Comparison of ENCODE assay signal across 35 cellular contexts in genomic region chr12:120390540-120391120, GRCh38. TPM values are rescaled to one million over a fixed set of nuclear protein-coding genes. Genes with fewer than 3 reads are reported as not detected.
"Had no signal": no experiment of that assay in that cellular context is flagged by ENCODE, and none has a peak within 500 bp of the region (broad histone marks: within the 10 kb centered on the region; RNA-seq: fewer than 3 reads in every experiment).

No MANE protein-coding gene starts in this region.

- H3K27ac ChIP-seq: adrenal gland, body of pancreas, PC-9, VCaP had no signal

- FAIRE-seq: astrocyte, bronchial epithelial cell had no signal

- H3K4me1 ChIP-seq: adrenal gland had no signal

- DNase-seq: activated CD4-positive, alpha-beta T cell treated with anti-CD3 and anti-CD28 coated beads, Interleukin-2, amount 10 ng/mL, durations not matched to agents 24 days and 14 days; activated CD4-positive, alpha-beta T cell treated with anti-CD3 and anti-CD28 coated beads, Interleukin-2, amount 50 U/mL, for 4 hours; activated CD4-positive, CD25-positive, alpha-beta regulatory T cell; activated CD8-positive, alpha-beta T cell treated with anti-CD3 and anti-CD28 coated beads for 36 hours; activated gamma-delta T cell; activated naive CD4-positive, alpha-beta T cell treated with Interleukin-2 at 50 U/mL for 16 hours; activated T-cell treated with anti-CD3 and anti-CD28 coated beads, Interleukin-2, amount 50 U/mL, for 24 hours; adrenal gland; body of pancreas; caudate nucleus; cerebellar nuclear complex; NCI-H1092 treated with DMSO at 0.1 percent for 48 hours; NCI-H1417; NCI-H146; NCI-H187; NCI-H2029 treated with DMSO at 0.1 percent for 48 hours; NCI-H2107; NCI-H2171; NCI-H510A; NCI-H526; NCI-H748 treated with DMSO at 0.1 percent for 48 hours; NK-92 treated with Interleukin-12 subunit alpha and Interleukin-12 subunit beta, amount 100 ng/mL, for 24 hours; PC-9; Right ventricle myocardium superior; SW 1271; T-helper 1 cell; T-helper 2 cell; T-helper 9 cell had no signal

- H3K4me3 ChIP-seq: adrenal gland, body of pancreas, PC-9 had no signal

- H3K27ac Mint-ChIP-seq: activated CD4-positive, alpha-beta T cell treated with anti-CD3 and anti-CD28 coated beads, Interleukin-2, amount 10 ng/mL, durations not matched to agents 24 days and 14 days; activated CD8-positive, alpha-beta T cell treated with anti-CD3 and anti-CD28 coated beads for 36 hours; activated naive CD4-positive, alpha-beta T cell treated with anti-CD3 and anti-CD28 coated beads, Interleukin-2, amount 50 U/mL, for 72 hours; activated T-cell treated with anti-CD3 and anti-CD28 coated beads, Interleukin-2, amount 50 U/mL, for 24 hours; activated T-helper 2 cell treated with anti-CD3 and anti-CD28 coated beads, Interferon-gamma antibody, Interleukin-2, Interleukin-4, amounts not matched to agents 10 μg/mL and 5 μg/mL and 100 μg/mL, durations not matched to agents 14 hours and 24 hours and 36 hours had no signal

- H3K4me2 ChIP-seq: PC-9 had no signal

- H3K36me3 Mint-ChIP-seq: activated naive CD4-positive, alpha-beta T cell treated with anti-CD3 and anti-CD28 coated beads, Interleukin-2, amount 50 U/mL, for 72 hours had no signal

- H3K4me3 Mint-ChIP-seq: activated CD4-positive, alpha-beta T cell treated with anti-CD3 and anti-CD28 coated beads, Interleukin-2, amount 10 ng/mL, durations not matched to agents 24 days and 14 days; activated CD8-positive, alpha-beta T cell treated with anti-CD3 and anti-CD28 coated beads for 36 hours; activated T-cell treated with anti-CD3 and anti-CD28 coated beads, Interleukin-2, amount 50 U/mL, for 24 hours had no signal

- ATAC-seq: activated CD8-positive, alpha-beta T cell treated with anti-CD3 and anti-CD28 coated beads for 36 hours; activated naive CD4-positive, alpha-beta T cell treated with anti-CD3 and anti-CD28 coated beads, Interleukin-2, amount 50 U/mL, for 72 hours; body of pancreas had no signal

- H3K36me3 ChIP-seq: adrenal gland had no signal

- H3K27me3 ChIP-seq: adrenal gland, body of pancreas had no signal

- H3K9me3 Mint-ChIP-seq: activated CD4-positive, alpha-beta T cell treated with anti-CD3 and anti-CD28 coated beads, Interleukin-2, amount 10 ng/mL, durations not matched to agents 24 days and 14 days; activated CD8-positive, alpha-beta T cell treated with anti-CD3 and anti-CD28 coated beads for 36 hours; activated naive CD4-positive, alpha-beta T cell treated with anti-CD3 and anti-CD28 coated beads, Interleukin-2, amount 50 U/mL, for 72 hours; activated T-cell treated with anti-CD3 and anti-CD28 coated beads, Interleukin-2, amount 50 U/mL, for 24 hours; activated T-helper 2 cell treated with anti-CD3 and anti-CD28 coated beads, Interferon-gamma antibody, Interleukin-2, Interleukin-4, amounts not matched to agents 10 μg/mL and 5 μg/mL and 100 μg/mL, durations not matched to agents 14 hours and 24 hours and 36 hours had no signal

- H3K9me3 ChIP-seq: adrenal gland, body of pancreas had no signal

- H2AFZ ChIP-seq: PC-9 had no signal

RNA-seq across cellular contexts. Expression of gene MSI1, which starts 21.7 kb away (rescaled TPM):
- total RNA-seq: bronchial epithelial cell, M059J, OCI-LY7 had no signal
